Comparison of ENCODE assay signal across 18 cellular contexts in the genomic region with DNA sequence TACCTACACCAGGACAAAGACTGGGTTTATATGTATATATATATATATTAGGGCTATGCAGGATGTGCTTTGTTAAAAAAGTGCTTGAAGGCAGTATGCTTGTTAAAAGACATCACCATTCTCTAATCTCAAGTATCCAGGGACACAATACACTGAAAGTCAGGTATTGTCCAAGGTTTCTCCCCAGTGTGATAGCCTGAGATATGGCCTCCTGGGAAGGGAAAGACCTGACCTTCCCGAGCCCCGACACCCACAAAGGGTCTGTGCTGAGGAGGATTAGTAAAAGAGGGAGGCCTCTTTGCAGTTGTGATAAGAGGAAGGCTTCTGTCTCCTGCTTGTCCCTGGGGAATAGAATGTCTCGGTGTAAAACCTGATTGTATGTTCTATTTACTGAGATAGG.
DNase-seq lines count a peak whose midpoint lies in the region; ATAC-seq and TF ChIP-seq lines count a peak whose summit lies in the region.
"Had no signal": no experiment of that assay in that cellular context is flagged by ENCODE, and none has a peak within 500 bp of the region (broad histone marks: within the 10 kb centered on the region; RNA-seq: fewer than 3 reads in every experiment).

No MANE protein-coding gene starts in this region.

- H3F3A ChIP-seq in Loucy (ENCODE audit: low read depth): no peaks in the 10 kb centered on the region

- H3K9ac ChIP-seq in Loucy (ENCODE audit: low read depth, low read length, poor library complexity, severe bottlenecking) (peak overlapping the region; percentile 56), mesendoderm (ENCODE audit: low read length) (no peak overlapping the region), H9 (ENCODE audit: extremely low read depth, insufficient read length, low read length) (no peak overlapping the region)
- H3K9ac ChIP-seq: SK-N-SH had no signal

- H3K4me3 Mint-ChIP-seq in CD4-positive, CD25-positive, alpha-beta regulatory T cell: no peak overlapping the region
- peak overlapping the region; percentile 68 for H3K4me3 Mint-ChIP-seq in T-helper 17 cell
- H3K4me3 Mint-ChIP-seq in H9: no peak overlapping the region

- peak overlapping the region; percentile 86 for H3K4me2 ChIP-seq in Loucy (ENCODE audit: low read depth, low read length, poor library complexity, severe bottlenecking)
- H3K4me2 ChIP-seq in mesendoderm (ENCODE audit: low read length): no peak overlapping the region
- no peak overlapping the region for H3K4me2 ChIP-seq in H9 (ENCODE audit: insufficient read depth, insufficient read length, low read length)

- no peaks in the 10 kb centered on the region for H3K9me2 ChIP-seq in Loucy (replicated peaks; ENCODE audit: low read depth, low read length)
- H3K9me2 ChIP-seq: SK-N-SH had no signal

- H4K91ac ChIP-seq in H9 (ENCODE audit: insufficient read length, low read depth, low read length): no peak overlapping the region

- ATAC-seq in CD4-positive, CD25-positive, alpha-beta regulatory T cell (ENCODE audit: low read depth in 2 of 2): no peak
- no peak for ATAC-seq in T-helper 17 cell

- peak overlapping the region in 1 of 3 donors; percentile 24 for H3K27ac Mint-ChIP-seq in CD4-positive, CD25-positive, alpha-beta regulatory T cell
- H3K27ac Mint-ChIP-seq in T-helper 17 cell (no peak overlapping the region), H9 (no peak overlapping the region)

- no peak overlapping the region for H3K27ac ChIP-seq in CD4-positive, CD25-positive, alpha-beta regulatory T cell (ENCODE audit: insufficient read depth, low read length, poor library complexity, severe bottlenecking)
- peak overlapping the region; percentile 4 for H3K27ac ChIP-seq in mesendoderm (ENCODE audit: low read depth, low read length)
- H3K27ac ChIP-seq in H9 (ENCODE audit: insufficient read length, low read depth, low read length): no peak overlapping the region
- H3K27ac ChIP-seq: Peyer's patch had no signal

- peak overlapping the region; percentile 19 for H3K4me3 ChIP-seq in CD4-positive, CD25-positive, alpha-beta regulatory T cell (ENCODE audit: low read depth, low read length)
- H3K4me3 ChIP-seq in Loucy (ENCODE audit: low read length, poor library complexity, severe bottlenecking): peak overlapping the region; percentile 74
- H3K4me3 ChIP-seq in mesendoderm (ENCODE audit: low read length): no peak overlapping the region
- H3K4me3 ChIP-seq: Peyer's patch had no signal

- H3K79me2 ChIP-seq in Loucy (ENCODE audit: insufficient read depth, low read length) (no peaks in the 10 kb centered on the region), mesendoderm (ENCODE audit: control insufficient read depth, insufficient read depth, low read length) (no peaks in the 10 kb centered on the region), H9 (ENCODE audit: insufficient read depth, low read length) (no peaks in the 10 kb centered on the region)

- no peak overlapping the region for H3T11ph ChIP-seq in H9 (ENCODE audit: low read length)

- H3K56ac ChIP-seq in mesendoderm (ENCODE audit: low read length): no peak overlapping the region
- H3K56ac ChIP-seq in H9 (ENCODE audit: insufficient read length, low read depth, low read length): no peak overlapping the region

- no peak overlapping the region for H3K23ac ChIP-seq in mesendoderm (ENCODE audit: low read length)
- H3K23ac ChIP-seq in H9 (ENCODE audit: insufficient read length, low read depth, low read length): no peak overlapping the region

- no peak for DNase-seq in CD4-positive, CD25-positive, alpha-beta regulatory T cell
- DNase-seq in T-helper 17 cell (no peak), mesendoderm (peak; percentile 83), H9 (no peak), NAMALWA (ENCODE audit: low spot score) (no peak)
- DNase-seq in stimulated activated CD4-positive, alpha-beta T cell treated with anti-CD3 and anti-CD28 coated beads, Interleukin-4, amount 100 ng/mL, for 24 hours: no peak
- DNase-seq: CD8-positive, alpha-beta memory T cell; GF-D8; Kasumi-1; NCI-H1417; NCI-H1930; NCI-H2171; NCI-H446 treated with DMSO at 0.1 percent for 48 hours; Peyer's patch; Right ventricle myocardium superior; SK-N-SH; T-helper 1 cell had no signal

- whole genome bisulfite sequencing in mesendoderm (ENCODE audit: extremely low coverage, insufficient coverage, low lambda C conversion rate): no CpG with 5 or more reads among the region's 3 CpGs
- WGBS in H9 (ENCODE audit: extremely low coverage, insufficient read length, low lambda C conversion rate): no CpG with 5 or more reads among the region's 3 CpGs

- H3K27me3 Mint-ChIP-seq in CD4-positive, CD25-positive, alpha-beta regulatory T cell: peaks cover 79% of the 10 kb centered on the region
- H3K27me3 Mint-ChIP-seq in T-helper 17 cell (peaks cover 72% of the 10 kb centered on the region), H9 (ENCODE audit: low read depth) (no peaks in the 10 kb centered on the region; the same call in none of the 2 replicates)

- TF ChIP-seq CTCF in Loucy (conservative IDR thresholded peaks at IDR 0.05; ENCODE audit: low read length) (no peak), H9 (conservative IDR thresholded peaks at IDR 0.05) (no peak)

- H2BK15ac ChIP-seq in mesendoderm (replicated peaks; ENCODE audit: low read depth) (no peak overlapping the region), H9 (ENCODE audit: low read depth, low read length) (no peak overlapping the region)

- no peaks in the 10 kb centered on the region for H3K9me3 ChIP-seq in CD4-positive, CD25-positive, alpha-beta regulatory T cell (ENCODE audit: control insufficient read depth in 2 of 2, low read length in 2 of 2)
- no peaks in the 10 kb centered on the region for H3K9me3 ChIP-seq in Loucy (ENCODE audit: insufficient read depth, low read depth, low read length)
- H3K9me3 ChIP-seq in T-helper 17 cell (ENCODE audit: control insufficient read depth, low read length, poor library complexity, severe bottlenecking): no peaks in the 10 kb centered on the region
- H3K9me3 ChIP-seq in H9 (ENCODE audit: control insufficient read depth, low read depth, low read length): no peaks in the 10 kb centered on the region
- H3K9me3 ChIP-seq: Peyer's patch, SK-N-SH had no signal

- H3K4me1 ChIP-seq in CD4-positive, CD25-positive, alpha-beta regulatory T cell (ENCODE audit: control insufficient read depth, insufficient read depth, low read length, poor library complexity, severe bottlenecking): no peaks in the 10 kb centered on the region
- peaks cover 8% of the 10 kb centered on the region for H3K4me1 ChIP-seq in Loucy (ENCODE audit: insufficient read depth, low read length, poor library complexity, severe bottlenecking)
- H3K4me1 ChIP-seq in mesendoderm (ENCODE audit: control insufficient read depth, low read depth, low read length): no peaks in the 10 kb centered on the region
- H3K4me1 ChIP-seq in H9 (ENCODE audit: insufficient read depth, low read length): no peaks in the 10 kb centered on the region
- H3K4me1 ChIP-seq: Peyer's patch had no signal

- H3K36me3 ChIP-seq in CD4-positive, CD25-positive, alpha-beta regulatory T cell (ENCODE audit: control insufficient read depth, insufficient read depth, low read length): no peaks in the 10 kb centered on the region
- H3K36me3 ChIP-seq in Loucy (ENCODE audit: insufficient read depth, low read length) (no peaks in the 10 kb centered on the region), mesendoderm (ENCODE audit: control insufficient read depth, insufficient read depth, low read length) (no peaks in the 10 kb centered on the region)
- H3K36me3 ChIP-seq: Peyer's patch had no signal

- H4K8ac ChIP-seq in mesendoderm (ENCODE audit: low read depth, low read length) (no peak overlapping the region), H9 (replicated peaks; ENCODE audit: insufficient read length, low read depth, low read length) (no peak overlapping the region)

- H3K27me3 ChIP-seq in CD4-positive, CD25-positive, alpha-beta regulatory T cell (ENCODE audit: control insufficient read depth, insufficient read depth, low read length): peaks cover 32% of the 10 kb centered on the region
- no peaks in the 10 kb centered on the region for H3K27me3 ChIP-seq in Loucy (ENCODE audit: insufficient read depth, low read length, poor library complexity, severe bottlenecking)
- H3K27me3 ChIP-seq in mesendoderm (ENCODE audit: insufficient read depth, low read length, poor library complexity): no peaks in the 10 kb centered on the region
- no peaks in the 10 kb centered on the region for H3K27me3 ChIP-seq in H9 (ENCODE audit: insufficient read depth, low read length)
- H3K27me3 ChIP-seq: Peyer's patch had no signal

- peak overlapping the region; percentile 70 for H3K18ac ChIP-seq in mesendoderm (ENCODE audit: low read length)
- no peak overlapping the region for H3K18ac ChIP-seq in H9 (ENCODE audit: insufficient read length, low read depth, low read length)

- no peak overlapping the region for H2BK12ac ChIP-seq in H9 (ENCODE audit: insufficient read length, low read depth, low read length)

- H4K5ac ChIP-seq in mesendoderm (ENCODE audit: low read length) (no peak overlapping the region), H9 (ENCODE audit: insufficient read length, low read depth, low read length) (no peak overlapping the region)

- H2BK20ac ChIP-seq in H9 (ENCODE audit: low read depth, low read length, poor library complexity, severe bottlenecking): no peak overlapping the region

- peak overlapping the region; percentile 88 for H2AFZ ChIP-seq in Loucy (ENCODE audit: low read length)
- no peak overlapping the region for H2AFZ ChIP-seq in H9 (ENCODE audit: low read length)

- no peaks in the 10 kb centered on the region for H3K79me1 ChIP-seq in mesendoderm (ENCODE audit: low read length)
- no peaks in the 10 kb centered on the region for H3K79me1 ChIP-seq in H9 (ENCODE audit: insufficient read depth, low read depth, low read length, poor library complexity, severe bottlenecking)

- no peaks in the 10 kb centered on the region for H3K36me3 Mint-ChIP-seq in CD4-positive, CD25-positive, alpha-beta regulatory T cell
- H3K36me3 Mint-ChIP-seq in T-helper 17 cell (ENCODE audit: low read depth) (peaks cover 2% of the 10 kb centered on the region), H9 (ENCODE audit: insufficient read depth in 1 of 3, low read depth in 3 of 3) (no peaks in the 10 kb centered on the region)
- H3K36me3 Mint-ChIP-seq: CD8-positive, alpha-beta memory T cell had no signal

- H3K9me3 Mint-ChIP-seq in CD4-positive, CD25-positive, alpha-beta regulatory T cell: peaks cover 0 to 2% (median 0%) of the 10 kb centered on the region in 7 donors
- H3K9me3 Mint-ChIP-seq in H9: no peaks in the 10 kb centered on the region
- H3K9me3 Mint-ChIP-seq: CD8-positive, alpha-beta memory T cell had no signal

- H3K23me2 ChIP-seq in H9 (ENCODE audit: insufficient read length, low read depth, low read length, poor library complexity, severe bottlenecking): no peaks in the 10 kb centered on the region

- H2AK5ac ChIP-seq in mesendoderm (ENCODE audit: low read length): no peak overlapping the region
- H2AK5ac ChIP-seq in H9 (ENCODE audit: insufficient read length, low read length): no peak overlapping the region

- no peak overlapping the region for H3K14ac ChIP-seq in H9 (ENCODE audit: insufficient read depth, low read length)

- no peak overlapping the region for H2BK5ac ChIP-seq in mesendoderm (ENCODE audit: low read length)
- H2BK5ac ChIP-seq in H9 (ENCODE audit: insufficient read length, low read length): no peak overlapping the region

- H2BK120ac ChIP-seq in mesendoderm (ENCODE audit: low read depth, low read length): no peak overlapping the region
- no peak overlapping the region for H2BK120ac ChIP-seq in H9 (ENCODE audit: low read depth, low read length, poor library complexity, severe bottlenecking)

- H3K4ac ChIP-seq in mesendoderm (ENCODE audit: low read depth, low read length): no peak overlapping the region
- no peak overlapping the region for H3K4ac ChIP-seq in H9 (ENCODE audit: low read depth, low read length)

- H4K20me1 ChIP-seq in Loucy (ENCODE audit: insufficient read depth, low read length, poor library complexity, severe bottlenecking) (no peaks in the 10 kb centered on the region), H9 (ENCODE audit: control insufficient read depth, insufficient read depth, insufficient read length) (no peaks in the 10 kb centered on the region)

- peaks cover 0 to 9% (median 3%) of the 10 kb centered on the region in 4 donors for H3K4me1 Mint-ChIP-seq in CD4-positive, CD25-positive, alpha-beta regulatory T cell
- H3K4me1 Mint-ChIP-seq in T-helper 17 cell (peaks cover 24% of the 10 kb centered on the region), H9 (peaks cover 5 to 8% of the 10 kb centered on the region in 2 experiments; a peak in 3 of 4 replicates)
